Comparison of ENCODE assay signal across 24 cellular contexts in the genomic region with DNA sequence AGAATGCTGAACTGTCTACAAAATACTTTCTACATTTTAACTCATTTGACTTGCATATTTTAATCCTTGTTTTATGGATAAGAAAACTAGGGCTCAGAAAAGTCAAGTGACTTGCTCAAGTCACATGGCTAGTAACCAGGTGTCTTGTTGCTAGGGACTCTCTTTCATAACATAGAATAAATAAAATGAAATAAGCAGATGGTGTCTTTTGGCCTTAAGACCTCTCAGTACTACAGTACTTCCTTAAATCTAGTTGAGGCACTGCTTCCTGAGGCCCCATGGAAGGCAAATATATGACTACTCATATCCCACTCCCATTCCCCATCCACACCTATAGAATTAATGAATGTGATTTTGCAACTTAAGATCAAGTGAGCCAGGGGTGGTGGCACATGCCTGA.
A peak's percentile ranks its signal among the peaks of the same experiment; 100 is the strongest.
DNase-seq lines count a peak whose midpoint lies in the region; ATAC-seq, FAIRE-seq and TF ChIP-seq lines count a peak whose summit lies in the region.
"Had no signal": no experiment of that assay in that cellular context is flagged by ENCODE, and none has a peak within 500 bp of the region (broad histone marks: within the 10 kb centered on the region; RNA-seq: fewer than 3 reads in every experiment).

No MANE protein-coding gene starts in this region.

- H3K27me3 ChIP-seq in Panc1 (ENCODE audit: control insufficient read depth, insufficient read depth, low read length) = no peaks in the 10 kb centered on the region
- H3K27me3 ChIP-seq: neural progenitor cell, testis had no signal

- no peak for ATAC-seq in A549
- peak; percentile 70 for ATAC-seq in HG03354 (IDR thresholded peaks at IDR 0.05; ENCODE audit: poor library complexity, severe bottlenecking, unreplicated experiment)
- no peak for ATAC-seq in Panc1
- ATAC-seq in effector memory CD8-positive, alpha-beta T cell (replicated peaks) = no peak
- ATAC-seq: GM23338; left lobe of liver; stimulated activated naive B cell treated with anti-CD40 and anti-IgM and Interleukin-4, amounts not matched to agents 10 μg/mL and 1 μg/mL and 100 μg/mL, for 72 hours had no signal

- in situ Hi-C loops in Panc1 (cut with HindIII; ENCODE audit: low pct_unique_long_range_greater_than_20kb, low sequenced_read_pairs) = no loop called here

- no peak for TF ChIP-seq POLR2A in A549 (IDR thresholded peaks at IDR 0.05; ENCODE audit: low read length)

- DNase-seq in A549 (ENCODE audit: low read depth in 1 of 2, low spot score in 1 of 2) = no peak
- DNase-seq in Panc1 (ENCODE audit: low read depth, low spot score) = no peak
- DNase-seq in epithelial cell of prostate (ENCODE audit: low read depth, low spot score) = no peak
- no peak for DNase-seq in NCI-H2081 (lab: John Stamatoyannopoulos, UW)
- DNase-seq in effector memory CD8-positive, alpha-beta T cell = no peak
- no peak for DNase-seq in NCI-H2029 treated with DMSO at 0.1 percent for 48 hours (lab: John Stamatoyannopoulos, UW)
- DNase-seq: activated B cell treated with CpG ODN at 0.5 μM for 24 hours; activated CD4-positive, alpha-beta memory T cell treated with anti-CD3 and anti-CD28 coated beads, Interleukin-2, amount 10 ng/mL, durations not matched to agents 7 days and 5 days; CD4-positive, alpha-beta memory T cell; glutamatergic neuron; KG1; NCI-H1105 treated with DMSO at 0.1 percent for 48 hours; NCI-H524; OCI-M1; stimulated activated CD4-positive, alpha-beta T cell treated with anti-CD3 and anti-CD28 coated beads, Interleukin-1b, Interleukin-23, amount 100 ng/mL, for 48 hours; stimulated activated naive B cell treated with anti-CD40 and anti-IgM and Interleukin-4, amounts not matched to agents 10 μg/mL and 1 μg/mL and 100 μg/mL, for 72 hours; testis had no signal

- CTCF ChIA-PET in A549 (lab: Yijun Ruan, JAX) (interaction anchor here (0.7 to 1.8 kb wide), 4 partner anchors 10 to 84 kb away, joined by 3 to 10 read pairs (median 4); no protein-coding TSS in a partner anchor), Panc1 (lab: Charles Lee) (no interaction called here)

- no peaks in the 10 kb centered on the region for H3K9me3 Mint-ChIP-seq in effector memory CD8-positive, alpha-beta T cell
- H3K9me3 Mint-ChIP-seq: activated B cell treated with CpG ODN at 0.5 μM for 24 hours, GM23338, neural progenitor cell had no signal

- FAIRE-seq in A549 (lab: Jason Lieb, UNC) = no peak
- FAIRE-seq: colon had no signal

- no peaks in the 10 kb centered on the region for H3K36me3 ChIP-seq in Panc1 (ENCODE audit: control insufficient read depth, insufficient read depth, low read length)
- H3K36me3 ChIP-seq: neural progenitor cell, prostate gland had no signal

- H3K27ac ChIP-seq in A549 (peak overlapping the region; percentile 86 to 88), Panc1 (ENCODE audit: low read length) (peak overlapping the region; percentile 25; the same call in 1 of the 2 replicates), epithelial cell of prostate (peak overlapping the region; percentile 96)
- H3K27ac ChIP-seq: neural progenitor cell, prostate gland, testis had no signal

- no peak for TF ChIP-seq CTCF in A549 (IDR thresholded peaks at IDR 0.05)
- no peak for TF ChIP-seq CTCF in Panc1 (IDR thresholded peaks at IDR 0.05)

- no peak overlapping the region for H3K27ac Mint-ChIP-seq in effector memory CD8-positive, alpha-beta T cell
- H3K27ac Mint-ChIP-seq: activated B cell treated with CpG ODN at 0.5 μM for 24 hours; activated CD4-positive, alpha-beta memory T cell treated with anti-CD3 and anti-CD28 coated beads, Interleukin-2, amount 10 ng/mL, durations not matched to agents 7 days and 5 days; CD4-positive, alpha-beta memory T cell; GM23338; neural progenitor cell; stimulated activated naive B cell treated with anti-CD40 and anti-IgM and Interleukin-4, amounts not matched to agents 10 μg/mL and 1 μg/mL and 100 μg/mL, for 72 hours had no signal

- no peak for TF ChIP-seq RAD21 in A549 (conservative IDR thresholded peaks at IDR 0.05 in 1 of 2, IDR thresholded peaks at IDR 0.05 in 1 of 2)

- peaks cover 9 to 24% of the 10 kb centered on the region in 2 donors for H3K4me1 Mint-ChIP-seq in effector memory CD8-positive, alpha-beta T cell (ENCODE audit: low read depth in 2 of 2)
- H3K4me1 Mint-ChIP-seq: neural progenitor cell had no signal

- POLR2A ChIA-PET in A549 (lab: Yijun Ruan, JAX) = no interaction called here
- POLR2A ChIA-PET in Panc1 (lab: Charles Lee) = no interaction called here

- no peak for TF ChIP-seq EP300 in A549 (IDR thresholded peaks at IDR 0.05)

- H3K4me3 ChIP-seq in A549 = no peak overlapping the region
- no peak overlapping the region for H3K4me3 ChIP-seq in Panc1 (ENCODE audit: low read depth in 2 of 2, low read length in 2 of 2)
- H3K4me3 ChIP-seq: GM23338, neural progenitor cell, prostate gland, testis had no signal

- H3K9me3 ChIP-seq in A549 (peaks cover 7% of the 10 kb centered on the region; the same call in 1 of the 3 replicates), Panc1 (ENCODE audit: control insufficient read depth, insufficient read depth, low read depth, low read length) (peaks cover 4% of the 10 kb centered on the region; the same call in 1 of the 2 replicates)
- H3K9me3 ChIP-seq: prostate gland, testis had no signal

- H3K27me3 Mint-ChIP-seq in effector memory CD8-positive, alpha-beta T cell = no peaks in the 10 kb centered on the region
- H3K27me3 Mint-ChIP-seq: activated B cell treated with CpG ODN at 0.5 μM for 24 hours; activated CD4-positive, alpha-beta memory T cell treated with anti-CD3 and anti-CD28 coated beads, Interleukin-2, amount 10 ng/mL, durations not matched to agents 7 days and 5 days; CD4-positive, alpha-beta memory T cell; stimulated activated naive B cell treated with anti-CD40 and anti-IgM and Interleukin-4, amounts not matched to agents 10 μg/mL and 1 μg/mL and 100 μg/mL, for 72 hours had no signal

- peaks cover 70% of the 10 kb centered on the region for H3K4me1 ChIP-seq in A549
- peaks cover 34% of the 10 kb centered on the region for H3K4me1 ChIP-seq in Panc1 (ENCODE audit: control insufficient read depth, insufficient read depth, low read length)
- H3K4me1 ChIP-seq: prostate gland, testis had no signal

- intact Hi-C loops in Panc1 (cut with micrococcal nuclease; ENCODE audit: unreplicated experiment) = loop anchor here (10.0 kb wide), 1 partner anchor 66 kb away; no protein-coding TSS in a partner anchor

- H3K4me2 ChIP-seq in A549 = no peak overlapping the region; the same call in 2 of the 3 replicates
- H3K4me2 ChIP-seq: GM23338, neural progenitor cell had no signal

- H3K36me3 Mint-ChIP-seq in effector memory CD8-positive, alpha-beta T cell (ENCODE audit: insufficient read depth) = no peaks in the 10 kb centered on the region

- H3K4me3 Mint-ChIP-seq in effector memory CD8-positive, alpha-beta T cell = no peak overlapping the region
- H3K4me3 Mint-ChIP-seq: activated B cell treated with CpG ODN at 0.5 μM for 24 hours; activated CD4-positive, alpha-beta memory T cell treated with anti-CD3 and anti-CD28 coated beads, Interleukin-2, amount 10 ng/mL, durations not matched to agents 7 days and 5 days; CD4-positive, alpha-beta memory T cell; GM23338; neural progenitor cell; stimulated activated naive B cell treated with anti-CD40 and anti-IgM and Interleukin-4, amounts not matched to agents 10 μg/mL and 1 μg/mL and 100 μg/mL, for 72 hours; T-helper 2 cell treated with Interferon-gamma antibody and Interleukin-4, amounts not matched to agents 5 μg/mL and 100 μg/mL, for 36 hours had no signal

- BruUV-seq in Panc1 (replicated peaks; lab: Mats Ljungman, UMichigan) = no TSS peak

TF ChIP-seq in A549, 52 proteins besides CTCF, POLR2A, EP300 and RAD21:
- TF ChIP-seq, protein P1, sequence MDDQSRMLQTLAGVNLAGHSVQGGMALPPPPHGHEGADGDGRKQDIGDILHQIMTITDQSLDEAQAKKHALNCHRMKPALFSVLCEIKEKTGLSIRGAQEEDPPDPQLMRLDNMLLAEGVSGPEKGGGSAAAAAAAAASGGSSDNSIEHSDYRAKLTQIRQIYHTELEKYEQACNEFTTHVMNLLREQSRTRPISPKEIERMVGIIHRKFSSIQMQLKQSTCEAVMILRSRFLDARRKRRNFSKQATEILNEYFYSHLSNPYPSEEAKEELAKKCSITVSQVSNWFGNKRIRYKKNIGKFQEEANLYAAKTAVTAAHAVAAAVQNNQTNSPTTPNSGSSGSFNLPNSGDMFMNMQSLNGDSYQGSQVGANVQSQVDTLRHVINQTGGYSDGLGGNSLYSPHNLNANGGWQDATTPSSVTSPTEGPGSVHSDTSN (IDR thresholded peaks at IDR 0.05) = no peak
- TF ChIP-seq, protein P2, sequence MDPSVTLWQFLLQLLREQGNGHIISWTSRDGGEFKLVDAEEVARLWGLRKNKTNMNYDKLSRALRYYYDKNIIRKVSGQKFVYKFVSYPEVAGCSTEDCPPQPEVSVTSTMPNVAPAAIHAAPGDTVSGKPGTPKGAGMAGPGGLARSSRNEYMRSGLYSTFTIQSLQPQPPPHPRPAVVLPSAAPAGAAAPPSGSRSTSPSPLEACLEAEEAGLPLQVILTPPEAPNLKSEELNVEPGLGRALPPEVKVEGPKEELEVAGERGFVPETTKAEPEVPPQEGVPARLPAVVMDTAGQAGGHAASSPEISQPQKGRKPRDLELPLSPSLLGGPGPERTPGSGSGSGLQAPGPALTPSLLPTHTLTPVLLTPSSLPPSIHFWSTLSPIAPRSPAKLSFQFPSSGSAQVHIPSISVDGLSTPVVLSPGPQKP (IDR thresholded peaks at IDR 0.05; ENCODE audit: low read depth, low read length) = no peak
- TF ChIP-seq CHD2 (IDR thresholded peaks at IDR 0.05; ENCODE audit: low read length, partially characterized antibody) = no peak
- TF ChIP-seq ZC3H11A (IDR thresholded peaks at IDR 0.05) = no peak
- TF ChIP-seq, protein P3, sequence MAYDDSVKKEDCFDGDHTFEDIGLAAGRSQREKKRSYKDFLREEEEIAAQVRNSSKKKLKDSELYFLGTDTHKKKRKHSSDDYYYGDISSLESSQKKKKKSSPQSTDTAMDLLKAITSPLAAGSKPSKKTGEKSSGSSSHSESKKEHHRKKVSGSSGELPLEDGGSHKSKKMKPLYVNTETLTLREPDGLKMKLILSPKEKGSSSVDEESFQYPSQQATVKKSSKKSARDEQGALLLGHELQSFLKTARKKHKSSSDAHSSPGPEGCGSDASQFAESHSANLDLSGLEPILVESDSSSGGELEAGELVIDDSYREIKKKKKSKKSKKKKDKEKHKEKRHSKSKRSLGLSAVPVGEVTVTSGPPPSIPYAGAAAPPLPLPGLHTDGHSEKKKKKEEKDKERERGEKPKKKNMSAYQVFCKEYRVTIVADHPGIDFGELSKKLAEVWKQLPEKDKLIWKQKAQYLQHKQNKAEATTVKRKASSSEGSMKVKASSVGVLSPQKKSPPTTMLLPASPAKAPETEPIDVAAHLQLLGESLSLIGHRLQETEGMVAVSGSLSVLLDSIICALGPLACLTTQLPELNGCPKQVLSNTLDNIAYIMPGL (CRISPR knock-in tag; IDR thresholded peaks at IDR 0.05; ENCODE audit: borderline replicate concordance) = no peak

Comparison
In these comparisons a context has a peak if more than half of its experiments do, and no peak if none do; other contexts are left out.
1. H3K27ac ChIP-seq: peak in every context shown above with its lines; median percentile 96 in epithelial cell of prostate; 87 in A549; 25 in Panc1.